ENCODE assay signal across 21 cellular contexts in genomic region chr17:15469260-15469659, GRCh38. TPM values are rescaled to one million over a fixed set of nuclear protein-coding genes. Genes with fewer than 3 reads are reported as not detected.
DNase-seq lines count a peak whose midpoint lies in the region; ATAC-seq and TF ChIP-seq lines count a peak whose summit lies in the region.
"Had no signal": no experiment of that assay in that cellular context is flagged by ENCODE, and none has a peak within 500 bp of the region (broad histone marks: within the 10 kb centered on the region; RNA-seq: fewer than 3 reads in every experiment).

No MANE protein-coding gene starts in this region.

- H3K4me3 ChIP-seq in astrocyte of the spinal cord (ENCODE audit: low read depth, low read length), result no peak overlapping the region
- no peak overlapping the region for H3K4me3 ChIP-seq in smooth muscle cell
- H3K4me3 ChIP-seq: mucosa of descending colon, skin epidermis, thyroid gland had no signal

- no peak overlapping the region for H3K27ac ChIP-seq in smooth muscle cell (ENCODE audit: low read depth)
- H3K27ac ChIP-seq: C4-2B, skin epidermis, thyroid gland, WERI-Rb-1 had no signal

- H3K9me3 ChIP-seq in smooth muscle cell (replicated peaks; ENCODE audit: low read depth), result no peaks in the 10 kb centered on the region
- H3K9me3 ChIP-seq: mucosa of descending colon, thyroid gland had no signal

- DNase-seq in NCI-H226, result peak; percentile 71
- DNase-seq in astrocyte of the spinal cord (ENCODE audit: low read depth, low spot score), result peak; percentile 97
- DNase-seq in left ventricle myocardium superior, result peak; percentile 68
- DNase-seq in stromal cell of bone marrow (ENCODE audit: low read depth), result peak; percentile 51
- no peak for DNase-seq in COR-L47 (lab: John Stamatoyannopoulos, UW)
- DNase-seq in activated CD4-positive, alpha-beta T cell treated with anti-CD3 and anti-CD28 coated beads for 48 hours, result no peak
- DNase-seq in smooth muscle cell (lab: John Stamatoyannopoulos, UW; ENCODE audit: unreplicated experiment), result no peak
- DNase-seq: activated effector memory CD4-positive, alpha-beta T cell treated with Interleukin-2 at 50 U/mL for 16 hours; amniotic stem cell; DMS79 treated with DMSO at 0.1 percent for 48 hours; hippocampal formation; mucosa of descending colon; NCI-H1930; NCI-H69; occipital lobe; PC-3; thyroid gland; WERI-Rb-1 had no signal

- H3K27me3 ChIP-seq in smooth muscle cell (ENCODE audit: low read depth), result no peaks in the 10 kb centered on the region
- H3K27me3 ChIP-seq: thyroid gland had no signal

- intact Hi-C loops in left ventricle myocardium superior (cut with micrococcal nuclease), result no loop called here

- no peaks in the 10 kb centered on the region for H3F3A ChIP-seq in smooth muscle cell (ENCODE audit: low read depth)

- peak; percentile 71 for ATAC-seq in left ventricle myocardium superior
- ATAC-seq: esophagus mucosa, mucosa of descending colon, PC-3 had no signal

- no peaks in the 10 kb centered on the region for H3K79me2 ChIP-seq in smooth muscle cell (ENCODE audit: low read depth)

- in situ Hi-C loops in astrocyte of the spinal cord (cut with HindIII; ENCODE audit: low sequenced_read_pairs), result no loop called here

- TF ChIP-seq CTCF in astrocyte of the spinal cord (IDR thresholded peaks at IDR 0.05; ENCODE audit: low read depth, low read length) (no peak), smooth muscle cell (IDR thresholded peaks at IDR 0.05; ENCODE audit: borderline replicate concordance, insufficient read depth, poor library complexity, severe bottlenecking) (no peak)

- 90% methylated on average over 7 of the region's 7 CpGs for WGBS in smooth muscle cell (ENCODE audit: low lambda C conversion rate)

- no peaks in the 10 kb centered on the region for H4K20me1 ChIP-seq in smooth muscle cell (ENCODE audit: low read depth)

- no peaks in the 10 kb centered on the region for H3K4me1 ChIP-seq in smooth muscle cell (ENCODE audit: low read depth)

- no peaks in the 10 kb centered on the region for H3K36me3 ChIP-seq in smooth muscle cell (ENCODE audit: low read depth)
- H3K36me3 ChIP-seq: thyroid gland, WERI-Rb-1 had no signal

- H2AFZ ChIP-seq in smooth muscle cell (ENCODE audit: low read depth), result no peak overlapping the region

- H3K4me2 ChIP-seq in smooth muscle cell, result no peak overlapping the region

- no peak overlapping the region for H3K9ac ChIP-seq in smooth muscle cell (ENCODE audit: low read depth)

RNA-seq across cellular contexts. Expression of gene CDRT4, which starts 1.8 kb away (rescaled TPM):
- total RNA-seq in left ventricle myocardium superior (1.4 TPM), smooth muscle cell (0.45 and 1.4 TPM in 2 replicates)
- polyA plus RNA-seq in smooth muscle cell, result 4.2 and 4.3 TPM in 2 replicates

Comparison
In these comparisons a context has a peak if more than half of its experiments do, and no peak if none do; other contexts are left out.
1. DNase-seq: peak in NCI-H226 (single experiment), astrocyte of the spinal cord (single experiment), left ventricle myocardium superior (single experiment) and stromal cell of bone marrow (single experiment); none in COR-L47 (single experiment), activated CD4-positive, alpha-beta T cell treated with anti-CD3 and anti-CD28 coated beads for 48 hours (single experiment) and smooth muscle cell (single experiment).